8 cellular contexts compared by ENCODE assay signal in the genomic region with DNA sequence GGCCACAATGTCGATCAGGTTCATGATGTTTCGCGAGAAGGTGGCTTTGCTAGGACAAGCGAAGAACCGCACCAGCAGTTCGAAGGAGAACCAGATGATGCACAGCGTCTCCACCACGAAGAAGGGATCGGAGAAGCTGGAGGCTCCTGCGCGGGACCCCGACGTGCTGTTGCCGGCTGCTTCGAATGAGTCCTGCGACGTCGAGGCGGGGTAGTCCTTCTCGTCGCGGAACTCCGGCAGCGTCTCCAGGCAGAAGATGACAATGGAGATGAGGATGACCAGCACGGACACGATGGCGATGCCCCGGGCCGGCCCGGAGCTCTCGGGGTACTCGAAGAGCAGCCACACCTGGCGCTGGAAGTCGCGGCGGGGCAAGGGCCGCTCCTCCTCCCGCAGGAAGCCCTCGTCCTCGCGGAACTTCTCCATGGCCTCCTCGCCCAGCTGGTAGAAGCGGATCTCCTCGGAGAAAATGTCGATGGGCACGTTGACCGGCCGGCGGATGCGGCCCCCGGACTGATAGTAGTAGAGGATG. TPM values are rescaled to one million over a fixed set of nuclear protein-coding genes. Genes with fewer than 3 reads are reported as not detected.
DNase-seq lines count a peak whose midpoint lies in the region; ATAC-seq and TF ChIP-seq lines count a peak whose summit lies in the region.

No MANE protein-coding gene starts in this region.

- H3K4me3 ChIP-seq in GM06990 (replicated peaks; ENCODE audit: low read depth, low read length) = peak overlapping the region; percentile 58

- TF ChIP-seq CTCF in GM06990 (IDR thresholded peaks at IDR 0.05; ENCODE audit: insufficient read depth, low read length, poor library complexity, severe bottlenecking) = no peak
- TF ChIP-seq CTCF in progenitor cell of endocrine pancreas (IDR thresholded peaks at IDR 0.05; ENCODE audit: unreplicated experiment) = no peak

- no peaks in the 10 kb centered on the region for H3K9me3 Mint-ChIP-seq in effector memory CD8-positive, alpha-beta T cell
- no peaks in the 10 kb centered on the region for H3K9me3 Mint-ChIP-seq in progenitor cell of endocrine pancreas (ENCODE audit: low read depth)

- H3K4me1 Mint-ChIP-seq in effector memory CD8-positive, alpha-beta T cell (ENCODE audit: low read depth in 2 of 2) = peaks cover 29 to 49% of the 10 kb centered on the region in 2 donors
- no peaks in the 10 kb centered on the region for H3K4me1 Mint-ChIP-seq in progenitor cell of endocrine pancreas (ENCODE audit: low read depth)

- H3K27me3 ChIP-seq in GM06990 (replicated peaks; ENCODE audit: control insufficient read depth, insufficient read depth, low read length) = no peaks in the 10 kb centered on the region

- H3K27me3 Mint-ChIP-seq in effector memory CD8-positive, alpha-beta T cell = no peaks in the 10 kb centered on the region
- peaks cover 79% of the 10 kb centered on the region for H3K27me3 Mint-ChIP-seq in progenitor cell of endocrine pancreas

- no peaks in the 10 kb centered on the region for H3K36me3 ChIP-seq in GM06990 (ENCODE audit: control insufficient read depth, insufficient read depth, low read length)

- no peak for ATAC-seq in effector memory CD8-positive, alpha-beta T cell (replicated peaks)
- ATAC-seq in GM21619 (IDR thresholded peaks at IDR 0.05; ENCODE audit: unreplicated experiment) = no peak

- no peak for DNase-seq in GM06990 (ENCODE audit: extremely low read depth, insufficient read length)
- DNase-seq in activated CD4-positive, alpha-beta T cell treated with anti-CD3 and anti-CD28 coated beads for 48 hours = peak; percentile 51
- peak; percentile 29 to 48 (median 40) for DNase-seq in effector memory CD8-positive, alpha-beta T cell
- no peak for DNase-seq in progenitor cell of endocrine pancreas (ENCODE audit: low spot score, unreplicated experiment)
- DNase-seq in NCI-H1694 (lab: John Stamatoyannopoulos, UW) = no peak
- DNase-seq in SHP77 treated with DMSO at 0.1 percent for 48 hours (lab: John Stamatoyannopoulos, UW) = no peak
- DNase-seq in HCEC 1CT = no peak

- peak overlapping the region in 1 of 2 donors; percentile 100 for H3K4me3 Mint-ChIP-seq in effector memory CD8-positive, alpha-beta T cell
- peak overlapping the region; percentile 66 for H3K4me3 Mint-ChIP-seq in progenitor cell of endocrine pancreas (ENCODE audit: low read depth)

- H3K27ac Mint-ChIP-seq in effector memory CD8-positive, alpha-beta T cell = peak overlapping the region; percentile 100
- no peak overlapping the region for H3K27ac Mint-ChIP-seq in progenitor cell of endocrine pancreas

- H3K36me3 Mint-ChIP-seq in effector memory CD8-positive, alpha-beta T cell (ENCODE audit: insufficient read depth) = peaks cover 60% of the 10 kb centered on the region
- no peaks in the 10 kb centered on the region for H3K36me3 Mint-ChIP-seq in progenitor cell of endocrine pancreas (ENCODE audit: insufficient read depth)

RNA-seq across cellular contexts. Expression of a gene that starts 0.9 kb away (rescaled TPM):
- 0.72 and 0.75 TPM in 2 replicates for total RNA-seq in progenitor cell of endocrine pancreas

Comparison
In these comparisons a context has a peak if more than half of its experiments do, and no peak if none do; other contexts are left out.
1. DNase-seq: peak in activated CD4-positive, alpha-beta T cell treated with anti-CD3 and anti-CD28 coated beads for 48 hours (single experiment) and effector memory CD8-positive, alpha-beta T cell (3 of 3); none in GM06990 (single experiment), progenitor cell of endocrine pancreas (single experiment), NCI-H1694 (single experiment), SHP77 treated with DMSO at 0.1 percent for 48 hours (single experiment) and HCEC 1CT (single experiment).